ENCODE assay signal across 1 cellular context in the genomic region with DNA sequence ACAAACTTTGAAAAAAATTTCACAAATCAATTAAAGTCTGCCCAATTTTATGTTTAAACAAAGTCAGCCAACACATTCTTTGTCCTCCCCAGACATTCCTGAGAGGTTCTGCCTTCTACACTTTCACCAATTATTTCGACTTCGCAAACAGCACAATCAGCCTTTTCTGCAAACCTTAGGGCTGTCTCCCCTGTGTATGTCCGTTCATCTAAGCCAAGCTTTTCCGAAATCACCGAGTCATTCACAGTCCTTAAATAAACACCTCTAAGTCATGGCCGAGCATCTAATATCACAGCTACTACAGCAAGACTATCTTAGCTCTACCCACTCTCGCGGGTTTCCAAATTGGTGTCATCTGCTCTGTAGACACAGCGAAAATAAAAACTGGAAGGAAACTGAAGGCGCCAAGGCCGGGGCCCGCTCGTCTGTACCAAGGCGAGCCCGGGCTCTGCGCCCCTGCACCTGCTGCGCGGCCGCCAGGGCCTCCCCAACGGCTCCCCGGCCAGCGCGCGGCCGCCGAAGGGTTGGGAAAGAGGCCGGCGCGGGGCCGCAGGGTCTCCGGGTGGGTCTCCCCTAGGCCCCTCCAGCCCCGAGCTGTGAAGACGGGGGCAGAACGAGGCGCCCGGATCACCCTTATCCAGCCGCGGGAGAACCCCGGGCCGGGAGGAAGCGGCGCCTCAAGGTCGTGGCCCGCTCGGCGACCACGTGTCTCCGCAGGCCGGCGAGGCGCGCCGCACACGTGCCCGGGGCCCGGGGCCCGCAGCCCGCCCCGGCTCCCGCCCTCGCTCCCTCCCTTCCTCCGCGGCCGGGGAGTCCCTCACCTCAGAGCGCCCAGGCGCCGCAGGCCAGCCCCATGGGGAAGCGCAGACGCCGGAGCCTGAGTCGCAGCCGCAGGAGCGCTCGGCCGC.
TF ChIP-seq lines count a peak whose summit lies in the region.

No MANE protein-coding gene starts in this region.

TF ChIP-seq in K562, 482 proteins besides CTCF, POLR2A, EP300 and RAD21 (continued from another document and continues in another):
- TF ChIP-seq ZBTB7A (IDR thresholded peaks at IDR 0.05; ENCODE audit: borderline replicate concordance, control insufficient read depth, low read depth, low read length), result no peak; the same call in 1 of the 2 replicates
- TF ChIP-seq, protein P1, sequence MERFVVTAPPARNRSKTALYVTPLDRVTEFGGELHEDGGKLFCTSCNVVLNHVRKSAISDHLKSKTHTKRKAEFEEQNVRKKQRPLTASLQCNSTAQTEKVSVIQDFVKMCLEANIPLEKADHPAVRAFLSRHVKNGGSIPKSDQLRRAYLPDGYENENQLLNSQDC (CRISPR knock-in tag; IDR thresholded peaks at IDR 0.05), result no peak
- TF ChIP-seq, protein P2, sequence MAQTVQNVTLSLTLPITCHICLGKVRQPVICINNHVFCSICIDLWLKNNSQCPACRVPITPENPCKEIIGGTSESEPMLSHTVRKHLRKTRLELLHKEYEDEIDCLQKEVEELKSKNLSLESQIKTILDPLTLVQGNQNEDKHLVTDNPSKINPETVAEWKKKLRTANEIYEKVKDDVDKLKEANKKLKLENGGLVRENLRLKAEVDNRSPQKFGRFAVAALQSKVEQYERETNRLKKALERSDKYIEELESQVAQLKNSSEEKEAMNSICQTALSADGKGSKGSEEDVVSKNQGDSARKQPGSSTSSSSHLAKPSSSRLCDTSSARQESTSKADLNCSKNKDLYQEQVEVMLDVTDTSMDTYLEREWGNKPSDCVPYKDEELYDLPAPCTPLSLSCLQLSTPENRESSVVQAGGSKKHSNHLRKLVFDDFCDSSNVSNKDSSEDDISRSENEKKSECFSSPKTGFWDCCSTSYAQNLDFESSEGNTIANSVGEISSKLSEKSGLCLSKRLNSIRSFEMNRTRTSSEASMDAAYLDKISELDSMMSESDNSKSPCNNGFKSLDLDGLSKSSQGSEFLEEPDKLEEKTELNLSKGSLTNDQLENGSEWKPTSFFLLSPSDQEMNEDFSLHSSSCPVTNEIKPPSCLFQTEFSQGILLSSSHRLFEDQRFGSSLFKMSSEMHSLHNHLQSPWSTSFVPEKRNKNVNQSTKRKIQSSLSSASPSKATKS (CRISPR knock-in tag; IDR thresholded peaks at IDR 0.05), result no peak
- no peak for TF ChIP-seq U2AF2 (optimal IDR thresholded peaks at IDR 0.05; ENCODE audit: low read depth, low read length)
- TF ChIP-seq PCBP2 (IDR thresholded peaks at IDR 0.05; ENCODE audit: low read depth, low read length, poor library complexity, severe bottlenecking), result peak; percentile 37
- no peak for TF ChIP-seq ZNF717 (CRISPR knock-in tag; IDR thresholded peaks at IDR 0.05)
- no peak for TF ChIP-seq SOX6 (IDR thresholded peaks at IDR 0.05)
- TF ChIP-seq HMG20A (CRISPR knock-in tag; conservative IDR thresholded peaks at IDR 0.05), result no peak
- TF ChIP-seq KAT7 (CRISPR knock-in tag; IDR thresholded peaks at IDR 0.05; ENCODE audit: borderline replicate concordance), result no peak; the same call in 1 of the 2 replicates
- no peak for TF ChIP-seq ZFP30 (CRISPR knock-in tag; IDR thresholded peaks at IDR 0.05; ENCODE audit: borderline replicate concordance)
- TF ChIP-seq MCM7 (IDR thresholded peaks at IDR 0.05), result no peak
- TF ChIP-seq EWSR1 (IDR thresholded peaks at IDR 0.05; ENCODE audit: borderline replicate concordance, low read depth, partially characterized antibody), result no peak
- no peak for TF ChIP-seq PTBP1 (IDR thresholded peaks at IDR 0.05; ENCODE audit: low read depth, low read length)
- TF ChIP-seq, protein P3, sequence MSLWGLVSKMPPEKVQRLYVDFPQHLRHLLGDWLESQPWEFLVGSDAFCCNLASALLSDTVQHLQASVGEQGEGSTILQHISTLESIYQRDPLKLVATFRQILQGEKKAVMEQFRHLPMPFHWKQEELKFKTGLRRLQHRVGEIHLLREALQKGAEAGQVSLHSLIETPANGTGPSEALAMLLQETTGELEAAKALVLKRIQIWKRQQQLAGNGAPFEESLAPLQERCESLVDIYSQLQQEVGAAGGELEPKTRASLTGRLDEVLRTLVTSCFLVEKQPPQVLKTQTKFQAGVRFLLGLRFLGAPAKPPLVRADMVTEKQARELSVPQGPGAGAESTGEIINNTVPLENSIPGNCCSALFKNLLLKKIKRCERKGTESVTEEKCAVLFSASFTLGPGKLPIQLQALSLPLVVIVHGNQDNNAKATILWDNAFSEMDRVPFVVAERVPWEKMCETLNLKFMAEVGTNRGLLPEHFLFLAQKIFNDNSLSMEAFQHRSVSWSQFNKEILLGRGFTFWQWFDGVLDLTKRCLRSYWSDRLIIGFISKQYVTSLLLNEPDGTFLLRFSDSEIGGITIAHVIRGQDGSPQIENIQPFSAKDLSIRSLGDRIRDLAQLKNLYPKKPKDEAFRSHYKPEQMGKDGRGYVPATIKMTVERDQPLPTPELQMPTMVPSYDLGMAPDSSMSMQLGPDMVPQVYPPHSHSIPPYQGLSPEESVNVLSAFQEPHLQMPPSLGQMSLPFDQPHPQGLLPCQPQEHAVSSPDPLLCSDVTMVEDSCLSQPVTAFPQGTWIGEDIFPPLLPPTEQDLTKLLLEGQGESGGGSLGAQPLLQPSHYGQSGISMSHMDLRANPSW (CRISPR knock-in tag; IDR thresholded peaks at IDR 0.05), result no peak; the same call in 1 of the 2 replicates
- no peak for TF ChIP-seq ZNF3 (CRISPR knock-in tag; IDR thresholded peaks at IDR 0.05)
- TF ChIP-seq, protein P4, sequence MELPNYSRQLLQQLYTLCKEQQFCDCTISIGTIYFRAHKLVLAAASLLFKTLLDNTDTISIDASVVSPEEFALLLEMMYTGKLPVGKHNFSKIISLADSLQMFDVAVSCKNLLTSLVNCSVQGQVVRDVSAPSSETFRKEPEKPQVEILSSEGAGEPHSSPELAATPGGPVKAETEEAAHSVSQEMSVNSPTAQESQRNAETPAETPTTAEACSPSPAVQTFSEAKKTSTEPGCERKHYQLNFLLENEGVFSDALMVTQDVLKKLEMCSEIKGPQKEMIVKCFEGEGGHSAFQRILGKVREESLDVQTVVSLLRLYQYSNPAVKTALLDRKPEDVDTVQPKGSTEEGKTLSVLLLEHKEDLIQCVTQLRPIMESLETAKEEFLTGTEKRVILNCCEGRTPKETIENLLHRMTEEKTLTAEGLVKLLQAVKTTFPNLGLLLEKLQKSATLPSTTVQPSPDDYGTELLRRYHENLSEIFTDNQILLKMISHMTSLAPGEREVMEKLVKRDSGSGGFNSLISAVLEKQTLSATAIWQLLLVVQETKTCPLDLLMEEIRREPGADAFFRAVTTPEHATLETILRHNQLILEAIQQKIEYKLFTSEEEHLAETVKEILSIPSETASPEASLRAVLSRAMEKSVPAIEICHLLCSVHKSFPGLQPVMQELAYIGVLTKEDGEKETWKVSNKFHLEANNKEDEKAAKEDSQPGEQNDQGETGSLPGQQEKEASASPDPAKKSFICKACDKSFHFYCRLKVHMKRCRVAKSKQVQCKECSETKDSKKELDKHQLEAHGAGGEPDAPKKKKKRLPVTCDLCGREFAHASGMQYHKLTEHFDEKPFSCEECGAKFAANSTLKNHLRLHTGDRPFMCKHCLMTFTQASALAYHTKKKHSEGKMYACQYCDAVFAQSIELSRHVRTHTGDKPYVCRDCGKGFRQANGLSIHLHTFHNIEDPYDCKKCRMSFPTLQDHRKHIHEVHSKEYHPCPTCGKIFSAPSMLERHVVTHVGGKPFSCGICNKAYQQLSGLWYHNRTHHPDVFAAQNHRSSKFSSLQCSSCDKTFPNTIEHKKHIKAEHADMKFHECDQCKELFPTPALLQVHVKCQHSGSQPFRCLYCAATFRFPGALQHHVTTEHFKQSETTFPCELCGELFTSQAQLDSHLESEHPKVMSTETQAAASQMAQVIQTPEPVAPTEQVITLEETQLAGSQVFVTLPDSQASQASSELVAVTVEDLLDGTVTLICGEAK (IDR thresholded peaks at IDR 0.05), result no peak
- TF ChIP-seq, protein P4 (CRISPR knock-in tag; IDR thresholded peaks at IDR 0.05), result no peak
- no peak for TF ChIP-seq NFRKB (IDR thresholded peaks at IDR 0.05; ENCODE audit: low read depth)
- no peak for TF ChIP-seq NCOA4 (IDR thresholded peaks at IDR 0.05; ENCODE audit: partially characterized antibody)
- no peak for TF ChIP-seq PCBP1 (IDR thresholded peaks at IDR 0.05; ENCODE audit: low read depth, low read length, poor library complexity, severe bottlenecking)
- TF ChIP-seq BDP1 (IDR thresholded peaks at IDR 0.05; ENCODE audit: insufficient read depth, insufficient read length), result no peak
- peak; percentile 45; the same call in 1 of the 2 replicates for TF ChIP-seq NR2C2 (CRISPR knock-in tag; IDR thresholded peaks at IDR 0.05)
- no peak; the same call in 1 of the 2 replicates for TF ChIP-seq NR2C2 (tag; IDR thresholded peaks at IDR 0.05)
- TF ChIP-seq EGR1 (conservative IDR thresholded peaks at IDR 0.05), result no peak
- TF ChIP-seq NFATC3 (IDR thresholded peaks at IDR 0.05), result no peak
- TF ChIP-seq ZNF140 (CRISPR knock-in tag; IDR thresholded peaks at IDR 0.05), result no peak
- TF ChIP-seq, protein P5, sequence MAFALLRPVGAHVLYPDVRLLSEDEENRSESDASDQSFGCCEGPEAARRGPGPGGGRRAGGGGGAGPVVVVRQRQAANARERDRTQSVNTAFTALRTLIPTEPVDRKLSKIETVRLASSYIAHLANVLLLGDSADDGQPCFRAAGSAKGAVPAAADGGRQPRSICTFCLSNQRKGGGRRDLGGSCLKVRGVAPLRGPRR (CRISPR knock-in tag; IDR thresholded peaks at IDR 0.05), result no peak
- TF ChIP-seq MBD2 (IDR thresholded peaks at IDR 0.05; ENCODE audit: borderline replicate concordance, low read depth), result no peak
- TF ChIP-seq ZNF324 (CRISPR knock-in tag; IDR thresholded peaks at IDR 0.05), result no peak
- no peak for TF ChIP-seq FOXA1 (IDR thresholded peaks at IDR 0.05; ENCODE audit: borderline replicate concordance)
- TF ChIP-seq, protein P6, sequence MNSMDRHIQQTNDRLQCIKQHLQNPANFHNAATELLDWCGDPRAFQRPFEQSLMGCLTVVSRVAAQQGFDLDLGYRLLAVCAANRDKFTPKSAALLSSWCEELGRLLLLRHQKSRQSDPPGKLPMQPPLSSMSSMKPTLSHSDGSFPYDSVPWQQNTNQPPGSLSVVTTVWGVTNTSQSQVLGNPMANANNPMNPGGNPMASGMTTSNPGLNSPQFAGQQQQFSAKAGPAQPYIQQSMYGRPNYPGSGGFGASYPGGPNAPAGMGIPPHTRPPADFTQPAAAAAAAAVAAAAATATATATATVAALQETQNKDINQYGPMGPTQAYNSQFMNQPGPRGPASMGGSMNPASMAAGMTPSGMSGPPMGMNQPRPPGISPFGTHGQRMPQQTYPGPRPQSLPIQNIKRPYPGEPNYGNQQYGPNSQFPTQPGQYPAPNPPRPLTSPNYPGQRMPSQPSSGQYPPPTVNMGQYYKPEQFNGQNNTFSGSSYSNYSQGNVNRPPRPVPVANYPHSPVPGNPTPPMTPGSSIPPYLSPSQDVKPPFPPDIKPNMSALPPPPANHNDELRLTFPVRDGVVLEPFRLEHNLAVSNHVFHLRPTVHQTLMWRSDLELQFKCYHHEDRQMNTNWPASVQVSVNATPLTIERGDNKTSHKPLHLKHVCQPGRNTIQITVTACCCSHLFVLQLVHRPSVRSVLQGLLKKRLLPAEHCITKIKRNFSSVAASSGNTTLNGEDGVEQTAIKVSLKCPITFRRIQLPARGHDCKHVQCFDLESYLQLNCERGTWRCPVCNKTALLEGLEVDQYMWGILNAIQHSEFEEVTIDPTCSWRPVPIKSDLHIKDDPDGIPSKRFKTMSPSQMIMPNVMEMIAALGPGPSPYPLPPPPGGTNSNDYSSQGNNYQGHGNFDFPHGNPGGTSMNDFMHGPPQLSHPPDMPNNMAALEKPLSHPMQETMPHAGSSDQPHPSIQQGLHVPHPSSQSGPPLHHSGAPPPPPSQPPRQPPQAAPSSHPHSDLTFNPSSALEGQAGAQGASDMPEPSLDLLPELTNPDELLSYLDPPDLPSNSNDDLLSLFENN (IDR thresholded peaks at IDR 0.05; ENCODE audit: low read depth in 2 of 2, low read length in 2 of 2), result no peak
- TF ChIP-seq NR3C1 (CRISPR knock-in tag; IDR thresholded peaks at IDR 0.05), result peak; percentile 91
- TF ChIP-seq KAT2B (IDR thresholded peaks at IDR 0.05; ENCODE audit: low read depth, low read length), result no peak
- TF ChIP-seq, protein P7, sequence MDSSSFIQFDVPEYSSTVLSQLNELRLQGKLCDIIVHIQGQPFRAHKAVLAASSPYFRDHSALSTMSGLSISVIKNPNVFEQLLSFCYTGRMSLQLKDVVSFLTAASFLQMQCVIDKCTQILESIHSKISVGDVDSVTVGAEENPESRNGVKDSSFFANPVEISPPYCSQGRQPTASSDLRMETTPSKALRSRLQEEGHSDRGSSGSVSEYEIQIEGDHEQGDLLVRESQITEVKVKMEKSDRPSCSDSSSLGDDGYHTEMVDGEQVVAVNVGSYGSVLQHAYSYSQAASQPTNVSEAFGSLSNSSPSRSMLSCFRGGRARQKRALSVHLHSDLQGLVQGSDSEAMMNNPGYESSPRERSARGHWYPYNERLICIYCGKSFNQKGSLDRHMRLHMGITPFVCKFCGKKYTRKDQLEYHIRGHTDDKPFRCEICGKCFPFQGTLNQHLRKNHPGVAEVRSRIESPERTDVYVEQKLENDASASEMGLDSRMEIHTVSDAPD (CRISPR knock-in tag; IDR thresholded peaks at IDR 0.05), result no peak
